Comparison of ENCODE assay signal across 6 cellular contexts in the genomic region with DNA sequence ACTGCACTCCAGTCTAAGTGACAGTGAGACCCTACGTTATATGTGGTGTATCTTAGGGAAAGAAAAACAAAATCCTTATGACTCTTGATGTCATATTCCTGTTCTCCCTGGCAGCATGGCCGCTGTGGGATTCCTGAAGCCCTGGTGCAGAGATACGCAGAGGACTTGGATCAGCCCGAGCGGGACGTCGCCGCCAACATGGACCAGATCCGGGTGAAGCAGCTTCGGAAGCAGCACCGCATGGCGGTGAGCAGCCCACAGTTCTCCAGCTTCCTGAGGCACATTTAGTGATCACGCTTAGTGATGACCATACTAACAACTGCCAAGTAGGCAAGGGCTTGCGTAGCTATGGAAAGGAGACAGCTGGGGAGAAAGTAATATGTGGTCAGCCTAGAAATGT.
"Had no signal": no experiment of that assay in that cellular context is flagged by ENCODE, and none has a peak within 500 bp of the region (broad histone marks: within the 10 kb centered on the region; RNA-seq: fewer than 3 reads in every experiment).

No MANE protein-coding gene starts in this region.

- H3K36me3 Mint-ChIP-seq: IgD-negative memory B cell had no signal

- DNase-seq: IMR-90, KBM-7 had no signal

- H3K4me3 Mint-ChIP-seq: IgD-negative memory B cell had no signal

- H3K27ac ChIP-seq: HL-60 had no signal

- FAIRE-seq: HepG2, HTR-8/SVneo had no signal

- H3K4me1 Mint-ChIP-seq: IgD-negative memory B cell had no signal

- H3K9me3 Mint-ChIP-seq: IgD-negative memory B cell had no signal

- H3K27ac Mint-ChIP-seq: IgD-negative memory B cell had no signal

- ATAC-seq: HepG2 had no signal
